1 cellular context compared by ENCODE assay signal in genomic region chr3:52244061-52244628, GRCh38.
TF ChIP-seq lines count a peak whose summit lies in the region.

No MANE protein-coding gene starts in this region.

TF ChIP-seq in GM12878, 131 proteins besides CTCF, POLR2A, EP300 and RAD21 (continued from another document):
- no peak for TF ChIP-seq E4F1 (IDR thresholded peaks at IDR 0.05; ENCODE audit: borderline replicate concordance, partially characterized antibody)
- no peak for TF ChIP-seq ZBTB33 (IDR thresholded peaks at IDR 0.05)
- no peak for TF ChIP-seq EZH2 (IDR thresholded peaks at IDR 0.05; ENCODE audit: borderline replicate concordance, control insufficient read depth, low read depth, low read length)
- no peak; the same call in 1 of the 2 replicates for TF ChIP-seq NBN (IDR thresholded peaks at IDR 0.05)
- peak; percentile 63 for TF ChIP-seq RELB (IDR thresholded peaks at IDR 0.05; ENCODE audit: low read depth)
- peak; percentile 86; the same call in 1 of the 2 replicates for TF ChIP-seq PAX5 (IDR thresholded peaks at IDR 0.05; ENCODE audit: borderline replicate concordance, low read depth, low read length)
- no peak for TF ChIP-seq MLLT1 (IDR thresholded peaks at IDR 0.05)
- no peak for TF ChIP-seq POLR2AphosphoS2 (IDR thresholded peaks at IDR 0.05; ENCODE audit: low read depth, low read length)
